ENCODE assay signal across 17 cellular contexts in the genomic region with DNA sequence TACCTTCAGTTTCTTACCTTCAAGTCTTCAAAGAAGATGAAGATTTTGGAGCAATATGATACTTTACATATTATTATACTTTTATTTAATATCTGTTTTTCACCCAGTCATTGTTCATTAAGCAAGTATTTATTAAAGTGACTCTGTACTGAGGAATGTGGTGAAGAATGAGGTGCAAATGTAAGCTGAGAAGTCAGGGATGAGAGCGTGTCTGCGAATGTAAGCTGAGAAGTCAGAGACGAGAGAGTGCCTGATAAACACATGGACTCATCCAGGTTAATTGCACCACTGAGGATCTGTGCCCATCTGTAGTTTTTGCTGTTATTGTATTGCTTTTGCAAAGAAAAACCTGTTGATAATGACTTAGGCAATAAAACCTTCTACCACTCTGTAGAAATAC.
DNase-seq lines count a peak whose midpoint lies in the region; ATAC-seq, FAIRE-seq and TF ChIP-seq lines count a peak whose summit lies in the region.
"Had no signal": no experiment of that assay in that cellular context is flagged by ENCODE, and none has a peak within 500 bp of the region (broad histone marks: within the 10 kb centered on the region; RNA-seq: fewer than 3 reads in every experiment).

No MANE protein-coding gene starts in this region.

- H3K79me2 ChIP-seq in astrocyte (ENCODE audit: insufficient read depth, low read length) (no peaks in the 10 kb centered on the region), smooth muscle cell (ENCODE audit: low read depth) (no peaks in the 10 kb centered on the region)

- H3K4me2 ChIP-seq in astrocyte (ENCODE audit: low read length), result no peak overlapping the region
- no peak overlapping the region for H3K4me2 ChIP-seq in smooth muscle cell

- peaks cover 2% of the 10 kb centered on the region for H3K9me3 Mint-ChIP-seq in astrocyte (ENCODE audit: unreplicated experiment)
- H3K9me3 Mint-ChIP-seq in activated CD8-positive, alpha-beta T cell treated with anti-CD3 and anti-CD28 coated beads for 36 hours, result no peaks in the 10 kb centered on the region
- H3K9me3 Mint-ChIP-seq: activated T-helper 2 cell treated with anti-CD3 and anti-CD28 coated beads, Interferon-gamma antibody, Interleukin-2, Interleukin-4, amounts not matched to agents 10 μg/mL and 5 μg/mL and 100 μg/mL, durations not matched to agents 14 hours and 24 hours and 36 hours had no signal

- peak; percentile 27 for DNase-seq in DMS 273 (lab: John Stamatoyannopoulos, UW; ENCODE audit: unreplicated experiment)
- DNase-seq in DMS 273 treated with DMSO at 0.1 percent for 48 hours (lab: John Stamatoyannopoulos, UW), result no peak
- DNase-seq in astrocyte (ENCODE audit: low read depth), result peak; percentile 90
- DNase-seq in foreskin fibroblast, result peak; percentile 40 to 72
- DNase-seq in smooth muscle cell (lab: John Stamatoyannopoulos, UW; ENCODE audit: unreplicated experiment), result no peak
- no peak for DNase-seq in activated CD8-positive, alpha-beta T cell treated with anti-CD3 and anti-CD28 coated beads for 36 hours
- no peak for DNase-seq in NCI-H128 (lab: John Stamatoyannopoulos, UW; ENCODE audit: unreplicated experiment)
- DNase-seq: activated CD8-positive, alpha-beta T cell treated with anti-CD3 and anti-CD28 coated beads, Interleukin-2, amount 10 ng/mL, durations not matched to agents 7 days and 5 days; CD4-positive, CD25-positive, alpha-beta regulatory T cell; head of caudate nucleus; natural killer cell; NCI-H2081 treated with DMSO at 0.1 percent for 48 hours; transverse colon had no signal

- H4K20me1 ChIP-seq in astrocyte (ENCODE audit: insufficient read depth, low read length) (no peaks in the 10 kb centered on the region), smooth muscle cell (ENCODE audit: low read depth) (no peaks in the 10 kb centered on the region)

- H3F3A ChIP-seq in smooth muscle cell (ENCODE audit: low read depth), result no peaks in the 10 kb centered on the region

- H3K4me3 Mint-ChIP-seq in astrocyte (ENCODE audit: unreplicated experiment), result no peak overlapping the region
- H3K4me3 Mint-ChIP-seq in activated CD8-positive, alpha-beta T cell treated with anti-CD3 and anti-CD28 coated beads for 36 hours, result no peak overlapping the region
- H3K4me3 Mint-ChIP-seq: activated CD8-positive, alpha-beta T cell treated with anti-CD3 and anti-CD28 coated beads, Interleukin-2, amount 10 ng/mL, durations not matched to agents 7 days and 5 days; CD4-positive, CD25-positive, alpha-beta regulatory T cell; natural killer cell had no signal

- CTCF ChIA-PET in activated CD8-positive, alpha-beta T cell treated with anti-CD3 and anti-CD28 coated beads for 36 hours (lab: Charles Lee), result no interaction called here

- intact Hi-C loops in activated CD8-positive, alpha-beta T cell treated with anti-CD3 and anti-CD28 coated beads for 36 hours (cut with micrococcal nuclease), result no loop called here

- peaks cover 34% of the 10 kb centered on the region for H3K4me1 Mint-ChIP-seq in astrocyte (ENCODE audit: low read depth, unreplicated experiment)
- no peaks in the 10 kb centered on the region for H3K4me1 Mint-ChIP-seq in activated CD8-positive, alpha-beta T cell treated with anti-CD3 and anti-CD28 coated beads for 36 hours (ENCODE audit: low read depth)
- H3K4me1 Mint-ChIP-seq: natural killer cell had no signal

- FAIRE-seq in astrocyte (lab: Jason Lieb, UNC), result no peak
- FAIRE-seq: G401.6 had no signal

- no peak overlapping the region for H3K4me3 ChIP-seq in astrocyte (ENCODE audit: insufficient read depth, low read depth, low read length)
- no peak overlapping the region for H3K4me3 ChIP-seq in foreskin fibroblast (ENCODE audit: low read depth in 1 of 2, low read length in 2 of 2)
- no peak overlapping the region for H3K4me3 ChIP-seq in smooth muscle cell
- H3K4me3 ChIP-seq: transverse colon had no signal

- H2AFZ ChIP-seq in astrocyte (ENCODE audit: low read depth, low read length) (no peak overlapping the region), smooth muscle cell (ENCODE audit: low read depth) (no peak overlapping the region)

- H3K9ac ChIP-seq in astrocyte (ENCODE audit: low read length) (no peak overlapping the region), smooth muscle cell (ENCODE audit: low read depth) (no peak overlapping the region)

- no peaks in the 10 kb centered on the region for H3K27me3 ChIP-seq in astrocyte (ENCODE audit: insufficient read depth, low read length)
- H3K27me3 ChIP-seq in smooth muscle cell (ENCODE audit: low read depth), result no peaks in the 10 kb centered on the region
- H3K27me3 ChIP-seq: transverse colon had no signal

- H3K27ac Mint-ChIP-seq in astrocyte (ENCODE audit: unreplicated experiment), result peak overlapping the region; percentile 97
- H3K27ac Mint-ChIP-seq in activated CD8-positive, alpha-beta T cell treated with anti-CD3 and anti-CD28 coated beads for 36 hours, result no peak overlapping the region
- H3K27ac Mint-ChIP-seq: activated CD8-positive, alpha-beta T cell treated with anti-CD3 and anti-CD28 coated beads, Interleukin-2, amount 10 ng/mL, durations not matched to agents 7 days and 5 days; activated T-helper 2 cell treated with anti-CD3 and anti-CD28 coated beads, Interferon-gamma antibody, Interleukin-2, Interleukin-4, amounts not matched to agents 10 μg/mL and 5 μg/mL and 100 μg/mL, durations not matched to agents 14 hours and 24 hours and 36 hours; CD4-positive, CD25-positive, alpha-beta regulatory T cell; natural killer cell had no signal

- no peaks in the 10 kb centered on the region for H3K36me3 ChIP-seq in astrocyte (ENCODE audit: insufficient read depth, low read length)
- no peaks in the 10 kb centered on the region for H3K36me3 ChIP-seq in smooth muscle cell (ENCODE audit: low read depth)
- H3K36me3 ChIP-seq: transverse colon had no signal

- WGBS in smooth muscle cell (ENCODE audit: low lambda C conversion rate), result 30% methylated on average over 3 of the region's 3 CpGs

- no peaks in the 10 kb centered on the region for H3K36me3 Mint-ChIP-seq in astrocyte (ENCODE audit: low read depth, unreplicated experiment)
- H3K36me3 Mint-ChIP-seq in activated CD8-positive, alpha-beta T cell treated with anti-CD3 and anti-CD28 coated beads for 36 hours (ENCODE audit: low read depth), result no peaks in the 10 kb centered on the region
- H3K36me3 Mint-ChIP-seq: CD4-positive, CD25-positive, alpha-beta regulatory T cell; natural killer cell had no signal

- TF ChIP-seq CTCF in astrocyte (IDR thresholded peaks at IDR 0.05; ENCODE audit: insufficient read depth, low read depth, low read length), result no peak
- no peak for TF ChIP-seq CTCF in foreskin fibroblast (IDR thresholded peaks at IDR 0.05; ENCODE audit: low read depth, low read length)
- no peak for TF ChIP-seq CTCF in smooth muscle cell (IDR thresholded peaks at IDR 0.05; ENCODE audit: borderline replicate concordance, insufficient read depth, poor library complexity, severe bottlenecking)
- no peak for TF ChIP-seq CTCF in activated CD8-positive, alpha-beta T cell treated with anti-CD3 and anti-CD28 coated beads for 36 hours (IDR thresholded peaks at IDR 0.05)

- H3K27ac ChIP-seq in astrocyte (ENCODE audit: low read depth, low read length) (no peak overlapping the region), smooth muscle cell (ENCODE audit: low read depth) (peak overlapping the region; percentile 41)
- H3K27ac ChIP-seq: 22Rv1, transverse colon had no signal

- POLR2A ChIA-PET in activated CD8-positive, alpha-beta T cell treated with anti-CD3 and anti-CD28 coated beads for 36 hours (lab: Charles Lee), result no interaction called here

- H3K27me3 Mint-ChIP-seq in astrocyte (ENCODE audit: low read depth, unreplicated experiment), result no peaks in the 10 kb centered on the region
- H3K27me3 Mint-ChIP-seq in activated CD8-positive, alpha-beta T cell treated with anti-CD3 and anti-CD28 coated beads for 36 hours, result no peaks in the 10 kb centered on the region

- H3K4me1 ChIP-seq in astrocyte (ENCODE audit: insufficient read depth, low read length) (no peaks in the 10 kb centered on the region), smooth muscle cell (ENCODE audit: low read depth) (no peaks in the 10 kb centered on the region)
- H3K4me1 ChIP-seq: transverse colon had no signal

- H3K9me3 ChIP-seq in astrocyte (ENCODE audit: insufficient read depth, low read depth, low read length), result no peaks in the 10 kb centered on the region
- H3K9me3 ChIP-seq in smooth muscle cell (replicated peaks; ENCODE audit: low read depth), result no peaks in the 10 kb centered on the region
- H3K9me3 ChIP-seq: transverse colon had no signal

- ATAC-seq in activated CD8-positive, alpha-beta T cell treated with anti-CD3 and anti-CD28 coated beads for 36 hours, result no peak
- no peak for ATAC-seq in HG03135 (IDR thresholded peaks at IDR 0.05; ENCODE audit: unreplicated experiment)
- ATAC-seq: activated CD8-positive, alpha-beta T cell treated with anti-CD3 and anti-CD28 coated beads, Interleukin-2, amount 10 ng/mL, durations not matched to agents 7 days and 5 days; natural killer cell had no signal

Comparison
In these comparisons a context has a peak if more than half of its experiments do, and no peak if none do; other contexts are left out.
1. DNase-seq: peak in DMS 273 (single experiment), astrocyte (single experiment) and foreskin fibroblast (2 of 2); none in DMS 273 treated with DMSO at 0.1 percent for 48 hours (single experiment), smooth muscle cell (single experiment), activated CD8-positive, alpha-beta T cell treated with anti-CD3 and anti-CD28 coated beads for 36 hours (single experiment) and NCI-H128 (single experiment).